Comparison of ENCODE assay signal across 32 cellular contexts in genomic region chr4:138863160-138863559, GRCh38.
"Had no signal": no experiment of that assay in that cellular context is flagged by ENCODE, and none has a peak within 500 bp of the region (broad histone marks: within the 10 kb centered on the region; RNA-seq: fewer than 3 reads in every experiment).

No MANE protein-coding gene starts in this region.

- H3K4me1 ChIP-seq: adrenal gland, ascending aorta, breast epithelium had no signal

- H3K27me3 ChIP-seq: adrenal gland, ascending aorta, brain microvascular endothelial cell, breast epithelium had no signal

- H3K9me3 ChIP-seq: adrenal gland, ascending aorta, breast epithelium had no signal

- H3K36me3 ChIP-seq: adrenal gland, ascending aorta, brain microvascular endothelial cell, breast epithelium had no signal

- H3K27ac ChIP-seq: adrenal gland, ascending aorta, brain microvascular endothelial cell, breast epithelium, VCaP had no signal

- ATAC-seq: activated CD8-positive, alpha-beta T cell treated with anti-CD3 and anti-CD28 coated beads for 36 hours; activated naive CD4-positive, alpha-beta T cell treated with anti-CD3 and anti-CD28 coated beads, Interleukin-2, amount 50 U/mL, for 72 hours; activated T-cell treated with anti-CD3 and anti-CD28 coated beads, Interleukin-2, amount 50 U/mL, for 4 hours; activated T-cell treated with anti-CD3 and anti-CD28 coated beads, Interleukin-2, amount 50 U/mL, for 72 hours; activated T-helper 17 cell treated with anti-CD3 and anti-CD28 coated beads, Interleukin-2, amount 50 U/mL, for 72 hours had no signal

- DNase-seq: activated B cell treated with CpG ODN at 0.5 μM for 24 hours; activated CD4-positive, alpha-beta memory T cell treated with anti-CD3 and anti-CD28 coated beads for 36 hours; activated CD4-positive, alpha-beta T cell treated with anti-CD3 and anti-CD28 coated beads for 4 hours; activated CD4-positive, alpha-beta T cell treated with anti-CD3 and anti-CD28 coated beads, Interleukin-2, amount 10 ng/mL, durations not matched to agents 24 days and 14 days; activated CD4-positive, alpha-beta T cell treated with anti-CD3 and anti-CD28 coated beads, Interleukin-2, amount 50 U/mL, for 1 hour; activated CD4-positive, alpha-beta T cell treated with anti-CD3 and anti-CD28 coated beads, Interleukin-2, amount 50 U/mL, for 4 hours; activated CD4-positive, CD25-positive, alpha-beta regulatory T cell treated with anti-CD3 and anti-CD28 coated beads, Interleukin-2, amount 50 U/mL, for 72 hours; activated CD8-positive, alpha-beta memory T cell treated with anti-CD3 and anti-CD28 coated beads, Interleukin-2, amount 50 U/mL, for 4 hours; activated CD8-positive, alpha-beta T cell treated with anti-CD3 and anti-CD28 coated beads for 36 hours; activated effector memory CD4-positive, alpha-beta T cell treated with anti-CD3 and anti-CD28 coated beads, Interleukin-2, amount 50 U/mL, for 16 hours; activated gamma-delta T cell treated with Interleukin-2 at 50 U/mL for 16 hours; activated naive CD4-positive, alpha-beta T cell; activated naive CD4-positive, alpha-beta T cell treated with anti-CD3 and anti-CD28 coated beads for 36 hours; activated naive CD4-positive, alpha-beta T cell treated with anti-CD3 and anti-CD28 coated beads, Interleukin-2, amount 50 U/mL, for 16 hours; activated naive CD8-positive, alpha-beta T cell treated with anti-CD3 and anti-CD28 coated beads for 36 hours; activated T-cell treated with anti-CD3 and anti-CD28 coated beads for 4 hours; activated T-cell treated with anti-CD3 and anti-CD28 coated beads, Interleukin-2, amount 50 U/mL, for 1 hour; activated T-cell treated with anti-CD3 and anti-CD28 coated beads, Interleukin-2, amount 50 U/mL, for 4 hours; activated T-cell treated with anti-CD3 and anti-CD28 coated beads, Interleukin-2, amount 50 U/mL, for 72 hours; amniotic stem cell; anterior cingulate cortex; brain microvascular endothelial cell; central memory CD4-positive, alpha-beta T cell; T-helper 1 cell; T-helper 2 cell; T-helper 9 cell had no signal

- H3K4me3 ChIP-seq: adrenal gland, ascending aorta, breast epithelium had no signal
